ENCODE assay signal across 7 cellular contexts in the genomic region with DNA sequence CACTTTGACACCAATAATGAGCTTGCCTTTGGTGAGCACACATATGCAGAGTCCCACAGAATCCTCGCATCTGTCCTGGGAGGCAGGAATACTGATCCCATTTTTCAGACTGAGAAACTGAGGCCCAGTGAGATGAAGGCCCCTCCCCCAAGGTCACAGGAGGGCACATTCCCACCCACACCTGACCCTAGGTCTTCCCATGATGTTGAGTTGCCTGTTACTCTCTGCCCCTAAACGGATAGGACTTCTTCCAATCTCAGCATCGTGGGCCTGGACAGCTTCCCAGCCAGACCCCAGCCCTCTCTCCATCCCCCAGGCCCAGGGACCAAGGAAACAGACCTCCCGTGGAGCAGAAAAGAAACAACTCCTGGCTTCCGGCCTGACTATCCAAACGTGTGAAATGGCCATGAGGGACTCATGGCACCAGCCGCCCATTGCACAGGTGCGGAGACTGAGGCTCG. TPM values are rescaled to one million over a fixed set of nuclear protein-coding genes. Genes with fewer than 3 reads are reported as not detected.
DNase-seq lines count a peak whose midpoint lies in the region; ATAC-seq, FAIRE-seq and TF ChIP-seq lines count a peak whose summit lies in the region.

No MANE protein-coding gene starts in this region.

- peak overlapping the region; percentile 57 for H3K9ac ChIP-seq in fibroblast of lung (ENCODE audit: insufficient read depth, low read length)

- in situ Hi-C loops in gastrocnemius medialis (cut with MboI; ENCODE audit: low sequenced_read_pairs in 4 of 4), result no loop called here
- in situ Hi-C loops in G401 (cut with HindIII; ENCODE audit: low sequenced_read_pairs), result no loop called here

- peak overlapping the region; percentile 47 for H2AFZ ChIP-seq in fibroblast of lung (ENCODE audit: low read length)

- peak; percentile 1 for ATAC-seq in GM21381 (IDR thresholded peaks at IDR 0.05; ENCODE audit: unreplicated experiment)
- ATAC-seq in gastrocnemius medialis, result no peak

- H3K9me3 ChIP-seq in fibroblast of lung (ENCODE audit: control insufficient read depth, insufficient read depth, low read depth, low read length), result no peaks in the 10 kb centered on the region
- no peaks in the 10 kb centered on the region for H3K9me3 ChIP-seq in gastrocnemius medialis

- H3K4me3 ChIP-seq in fibroblast of lung (replicated peaks in 1 of 4; ENCODE audit: control extremely low read depth in 1 of 4, insufficient read depth in 1 of 4, low read depth in 3 of 4, low read length in 4 of 4), result peak overlapping the region; percentile 66 to 78 (median 72)
- H3K4me3 ChIP-seq in gastrocnemius medialis, result peak overlapping the region; percentile 64 to 81 (median 74)

- H3K27ac ChIP-seq in fibroblast of lung (ENCODE audit: insufficient read depth, low read length) (no peak overlapping the region), gastrocnemius medialis (peak overlapping the region; percentile 81 to 90 (median 86))

- H3K4me1 ChIP-seq in fibroblast of lung (ENCODE audit: control insufficient read depth, extremely low read depth, insufficient read depth, low read length), result peaks cover 11% of the 10 kb centered on the region
- H3K4me1 ChIP-seq in gastrocnemius medialis, result peaks cover 32 to 33% of the 10 kb centered on the region in 2 donors

- intact Hi-C loops in gastrocnemius medialis (cut with DNase I; ENCODE audit: low total_unique reads), result loop anchor here (10.0 kb wide), 1 partner anchor 468 kb away; no protein-coding TSS in a partner anchor

- peak overlapping the region; percentile 92 for H3K4me2 ChIP-seq in fibroblast of lung (ENCODE audit: extremely low read depth, insufficient read depth, low read length)

- no peaks in the 10 kb centered on the region for H3K36me3 ChIP-seq in fibroblast of lung (ENCODE audit: control insufficient read depth, insufficient read depth, low read length)
- no peaks in the 10 kb centered on the region for H3K36me3 ChIP-seq in gastrocnemius medialis

- peak; percentile 9 for DNase-seq in RCC 7860 (ENCODE audit: low spot score)
- DNase-seq in fibroblast of lung (ENCODE audit: low read depth in 2 of 2), result no peak
- no peak for DNase-seq in gastrocnemius medialis
- no peak for DNase-seq in mesenteric fat pad (ENCODE audit: low spot score)
- DNase-seq in occipital lobe (lab: John Stamatoyannopoulos, UW), result no peak
- no peak for DNase-seq in G401 (ENCODE audit: low spot score)

- no peak for TF ChIP-seq CTCF in fibroblast of lung (conservative IDR thresholded peaks at IDR 0.05 in 1 of 2, IDR thresholded peaks at IDR 0.05 in 1 of 2; ENCODE audit: low read depth in 1 of 2, low read length in 2 of 2)
- TF ChIP-seq CTCF in gastrocnemius medialis (IDR thresholded peaks at IDR 0.05 in 4 of 5, conservative IDR thresholded peaks at IDR 0.05 in 1 of 5), result no peak

- H3K27me3 ChIP-seq in fibroblast of lung (ENCODE audit: control insufficient read depth, insufficient read depth, low read length) (no peaks in the 10 kb centered on the region), gastrocnemius medialis (no peaks in the 10 kb centered on the region)

- H3K79me2 ChIP-seq in fibroblast of lung (ENCODE audit: control insufficient read depth, insufficient read depth, low read length), result peaks cover 15% of the 10 kb centered on the region

- H4K20me1 ChIP-seq in fibroblast of lung (ENCODE audit: control insufficient read depth, extremely low read depth, insufficient read depth, low read length), result no peaks in the 10 kb centered on the region

- no peak for FAIRE-seq in RCC 7860 (lab: Jason Lieb, UNC)

- TF ChIP-seq POLR2A in gastrocnemius medialis (IDR thresholded peaks at IDR 0.05), result no peak

RNA-seq across cellular contexts. Expression of a gene that starts 0.9 kb away (rescaled TPM):
- 27.5 and 42.3 TPM in 2 replicates for total RNA-seq in fibroblast of lung
- 27.3 and 38.7 TPM in 2 replicates for polyA plus RNA-seq in fibroblast of lung
- 28.2 and 40.4 TPM in 2 replicates for polyA plus RNA-seq in fibroblast of lung (2012)
- 42.6 and 51.3 TPM in 2 replicates for polyA minus RNA-seq in fibroblast of lung (ENCODE audit: low replicate concordance)
- 10 to 100 TPM; 33.6 to 55.1 (median 44.1) TPM for total RNA-seq in gastrocnemius medialis
- 43.2 TPM for total RNA-seq in mesenteric fat pad
- 56.6 TPM for total RNA-seq in occipital lobe
- total RNA-seq in G401 (2014; rRNA removed; shearing (Covaris generic)), result 43.6 and 54.3 TPM in 2 replicates

RNA-seq across cellular contexts. Expression of a gene that starts 9.2 kb away (rescaled TPM):
- total RNA-seq in fibroblast of lung, result 20.8 and 23.3 TPM in 2 replicates
- polyA plus RNA-seq in fibroblast of lung, result 9.8 and 11.4 TPM in 2 replicates
- 10.1 and 15.0 TPM in 2 replicates for polyA plus RNA-seq in fibroblast of lung (2012)
- polyA minus RNA-seq in fibroblast of lung (ENCODE audit: low replicate concordance), result 10.7 and 13.3 TPM in 2 replicates
- 10 to 100 TPM in 3 of 4 donors, 1 to 10 TPM in 1; 5.8 to 20.6 (median 18.1) TPM for total RNA-seq in gastrocnemius medialis
- 17.3 TPM for total RNA-seq in mesenteric fat pad
- total RNA-seq in occipital lobe, result 18.4 TPM
- 7.8 and 20.5 TPM in 2 replicates for total RNA-seq in G401 (2014; rRNA removed; shearing (Covaris generic))

RNA-seq across cellular contexts. Expression of a gene that starts 53.7 kb away (rescaled TPM):
- 4.9 and 7.4 TPM in 2 replicates for total RNA-seq in fibroblast of lung
- 9.7 and 12.2 TPM in 2 replicates for polyA plus RNA-seq in fibroblast of lung
- 10.4 and 13.3 TPM in 2 replicates for polyA plus RNA-seq in fibroblast of lung (2012)
- polyA minus RNA-seq in fibroblast of lung (ENCODE audit: low replicate concordance), result 20.6 and 27.9 TPM in 2 replicates
- 1 to 10 TPM; 1.6 to 4.7 (median 2.8) TPM for total RNA-seq in gastrocnemius medialis
- total RNA-seq in mesenteric fat pad, result 10.4 TPM
- 16.5 TPM for total RNA-seq in occipital lobe
- total RNA-seq in G401 (2014; rRNA removed; shearing (Covaris generic)), result 24.4 and 29.1 TPM in 2 replicates
